8 cellular contexts compared by ENCODE assay signal in genomic region chr1:234597894-234598293, GRCh38. TPM values are rescaled to one million over a fixed set of nuclear protein-coding genes. Genes with fewer than 3 reads are reported as not detected.
DNase-seq lines count a peak whose midpoint lies in the region; ATAC-seq, FAIRE-seq and TF ChIP-seq lines count a peak whose summit lies in the region.

No MANE protein-coding gene starts in this region.

- H3K4me1 Mint-ChIP-seq in H9: peaks cover 30% of the 10 kb centered on the region in 2 experiments
- H3K4me1 Mint-ChIP-seq in activated naive CD4-positive, alpha-beta T cell treated with anti-CD3 and anti-CD28 coated beads, Interleukin-2, amount 50 U/mL, for 24 hours: peaks cover 58% of the 10 kb centered on the region
- H3K4me1 Mint-ChIP-seq in stimulated activated naive B cell treated with anti-CD40 and anti-IgM and Interleukin-4, amounts not matched to agents 10 μg/mL and 1 μg/mL and 100 μg/mL, for 72 hours: peaks cover 15 to 39% of the 10 kb centered on the region in 2 donors

- no peak overlapping the region for H3K4me2 ChIP-seq in H9 (ENCODE audit: insufficient read depth, insufficient read length, low read length)

- H4K91ac ChIP-seq in H9 (ENCODE audit: insufficient read length, low read depth, low read length): no peak overlapping the region

- H3K27me3 Mint-ChIP-seq in H9 (ENCODE audit: low read depth): no peaks in the 10 kb centered on the region
- no peaks in the 10 kb centered on the region for H3K27me3 Mint-ChIP-seq in activated naive CD4-positive, alpha-beta T cell treated with anti-CD3 and anti-CD28 coated beads, Interleukin-2, amount 50 U/mL, for 24 hours
- no peaks in the 10 kb centered on the region for H3K27me3 Mint-ChIP-seq in stimulated activated naive B cell treated with anti-CD40 and anti-IgM and Interleukin-4, amounts not matched to agents 10 μg/mL and 1 μg/mL and 100 μg/mL, for 72 hours

- no peak overlapping the region for H4K8ac ChIP-seq in H9 (replicated peaks; ENCODE audit: insufficient read length, low read depth, low read length)

- H2BK20ac ChIP-seq in H9 (ENCODE audit: low read depth, low read length, poor library complexity, severe bottlenecking): no peak overlapping the region

- H2AK5ac ChIP-seq in H9 (ENCODE audit: insufficient read length, low read length): no peak overlapping the region

- no peaks in the 10 kb centered on the region for H4K20me1 ChIP-seq in H9 (ENCODE audit: control insufficient read depth, insufficient read depth, insufficient read length)

- WGBS in H9 (ENCODE audit: extremely low coverage, insufficient read length, low lambda C conversion rate): no CpG with 5 or more reads among the region's 2 CpGs

- H3K18ac ChIP-seq in H9 (ENCODE audit: insufficient read length, low read depth, low read length): no peak overlapping the region

- H3K4me3 Mint-ChIP-seq in H9: no peak overlapping the region
- H3K4me3 Mint-ChIP-seq in activated naive CD4-positive, alpha-beta T cell treated with anti-CD3 and anti-CD28 coated beads, Interleukin-2, amount 50 U/mL, for 24 hours: no peak overlapping the region
- H3K4me3 Mint-ChIP-seq in stimulated activated naive B cell treated with anti-CD40 and anti-IgM and Interleukin-4, amounts not matched to agents 10 μg/mL and 1 μg/mL and 100 μg/mL, for 72 hours: no peak overlapping the region

- H3K9me3 Mint-ChIP-seq in H9: peaks cover 3% of the 10 kb centered on the region in 2 experiments; a peak in 3 of 5 replicates
- H3K9me3 Mint-ChIP-seq in activated naive CD4-positive, alpha-beta T cell treated with anti-CD3 and anti-CD28 coated beads, Interleukin-2, amount 50 U/mL, for 24 hours: no peaks in the 10 kb centered on the region
- no peaks in the 10 kb centered on the region for H3K9me3 Mint-ChIP-seq in stimulated activated naive B cell treated with anti-CD40 and anti-IgM and Interleukin-4, amounts not matched to agents 10 μg/mL and 1 μg/mL and 100 μg/mL, for 72 hours

- no peak overlapping the region for H3T11ph ChIP-seq in H9 (ENCODE audit: low read length)

- H4K5ac ChIP-seq in H9 (ENCODE audit: insufficient read length, low read depth, low read length): no peak overlapping the region

- DNase-seq in CD1c-positive myeloid dendritic cell (ENCODE audit: extremely low spot score): peak; percentile 60
- DNase-seq in H9: no peak
- peak; percentile 57 for DNase-seq in RCC 7860 (ENCODE audit: low spot score)
- peak; percentile 47 for DNase-seq in kidney tubule cell (ENCODE audit: low spot score)
- peak; percentile 51 for DNase-seq in stimulated activated naive B cell treated with anti-CD40 and anti-IgM and Interleukin-4, amounts not matched to agents 10 μg/mL and 1 μg/mL and 100 μg/mL, for 72 hours
- DNase-seq in NCI-H187 (lab: John Stamatoyannopoulos, UW): no peak

- H2BK15ac ChIP-seq in H9 (ENCODE audit: low read depth, low read length): no peak overlapping the region

- no peak overlapping the region for H3K27ac Mint-ChIP-seq in H9
- H3K27ac Mint-ChIP-seq in activated naive CD4-positive, alpha-beta T cell treated with anti-CD3 and anti-CD28 coated beads, Interleukin-2, amount 50 U/mL, for 24 hours: peak overlapping the region; percentile 86
- H3K27ac Mint-ChIP-seq in stimulated activated naive B cell treated with anti-CD40 and anti-IgM and Interleukin-4, amounts not matched to agents 10 μg/mL and 1 μg/mL and 100 μg/mL, for 72 hours: no peak overlapping the region

- H2BK5ac ChIP-seq in H9 (ENCODE audit: insufficient read length, low read length): no peak overlapping the region

- ATAC-seq in stimulated activated naive B cell treated with anti-CD40 and anti-IgM and Interleukin-4, amounts not matched to agents 10 μg/mL and 1 μg/mL and 100 μg/mL, for 72 hours (replicated peaks): peak; percentile 30 to 38
- ATAC-seq in HG02870 (IDR thresholded peaks at IDR 0.05; ENCODE audit: unreplicated experiment): no peak

- H3K79me2 ChIP-seq in H9 (ENCODE audit: insufficient read depth, low read length): peaks cover 3% of the 10 kb centered on the region; the same call in 1 of the 2 replicates

- FAIRE-seq in RCC 7860 (lab: Jason Lieb, UNC): peak; percentile 64

- H3K23ac ChIP-seq in H9 (ENCODE audit: insufficient read length, low read depth, low read length): no peak overlapping the region

- H3K9ac ChIP-seq in H9 (ENCODE audit: extremely low read depth, insufficient read length, low read length): no peak overlapping the region

- H2BK12ac ChIP-seq in H9 (ENCODE audit: insufficient read length, low read depth, low read length): no peak overlapping the region

- TF ChIP-seq CTCF in H9 (conservative IDR thresholded peaks at IDR 0.05): peak; percentile 75

- no peak overlapping the region for H2BK120ac ChIP-seq in H9 (ENCODE audit: low read depth, low read length, poor library complexity, severe bottlenecking)

- no peak overlapping the region for H3K27ac ChIP-seq in H9 (ENCODE audit: insufficient read length, low read depth, low read length)

- no peak overlapping the region for H3K14ac ChIP-seq in H9 (ENCODE audit: insufficient read depth, low read length)

- H3K27me3 ChIP-seq in H9 (ENCODE audit: insufficient read depth, low read length): no peaks in the 10 kb centered on the region

- H3K56ac ChIP-seq in H9 (ENCODE audit: insufficient read length, low read depth, low read length): no peak overlapping the region

- H2AFZ ChIP-seq in H9 (ENCODE audit: low read length): no peak overlapping the region

- no peaks in the 10 kb centered on the region for H3K9me3 ChIP-seq in H9 (ENCODE audit: control insufficient read depth, low read depth, low read length)

- H3K4ac ChIP-seq in H9 (ENCODE audit: low read depth, low read length): no peak overlapping the region

- H3K36me3 Mint-ChIP-seq in H9 (ENCODE audit: insufficient read depth in 1 of 3, low read depth in 3 of 3): peaks cover 0 to 9% (median 7%) of the 10 kb centered on the region in 3 experiments; a peak in 4 of 7 replicates
- peaks cover 6% of the 10 kb centered on the region for H3K36me3 Mint-ChIP-seq in activated naive CD4-positive, alpha-beta T cell treated with anti-CD3 and anti-CD28 coated beads, Interleukin-2, amount 50 U/mL, for 24 hours
- peaks cover 8 to 16% of the 10 kb centered on the region in 2 donors for H3K36me3 Mint-ChIP-seq in stimulated activated naive B cell treated with anti-CD40 and anti-IgM and Interleukin-4, amounts not matched to agents 10 μg/mL and 1 μg/mL and 100 μg/mL, for 72 hours

- no peaks in the 10 kb centered on the region for H3K79me1 ChIP-seq in H9 (ENCODE audit: insufficient read depth, low read depth, low read length, poor library complexity, severe bottlenecking)

- H3K4me1 ChIP-seq in H9 (ENCODE audit: insufficient read depth, low read length): peaks cover 2% of the 10 kb centered on the region

- H3K23me2 ChIP-seq in H9 (ENCODE audit: insufficient read length, low read depth, low read length, poor library complexity, severe bottlenecking): no peaks in the 10 kb centered on the region

RNA-seq across cellular contexts. Expression of gene IRF2BP2, which starts 12.1 kb away (rescaled TPM):
- 80.2 and 80.3 TPM in 2 replicates for total RNA-seq in H9 (2021)

Comparison
In these comparisons a context has a peak if more than half of its experiments do, and no peak if none do; other contexts are left out.
1. DNase-seq: peak in CD1c-positive myeloid dendritic cell (single experiment), RCC 7860 (single experiment), kidney tubule cell (single experiment) and stimulated activated naive B cell treated with anti-CD40 and anti-IgM and Interleukin-4, amounts not matched to agents 10 μg/mL and 1 μg/mL and 100 μg/mL, for 72 hours (single experiment); none in H9 (single experiment) and NCI-H187 (0 of 2).